In the genomic region with DNA sequence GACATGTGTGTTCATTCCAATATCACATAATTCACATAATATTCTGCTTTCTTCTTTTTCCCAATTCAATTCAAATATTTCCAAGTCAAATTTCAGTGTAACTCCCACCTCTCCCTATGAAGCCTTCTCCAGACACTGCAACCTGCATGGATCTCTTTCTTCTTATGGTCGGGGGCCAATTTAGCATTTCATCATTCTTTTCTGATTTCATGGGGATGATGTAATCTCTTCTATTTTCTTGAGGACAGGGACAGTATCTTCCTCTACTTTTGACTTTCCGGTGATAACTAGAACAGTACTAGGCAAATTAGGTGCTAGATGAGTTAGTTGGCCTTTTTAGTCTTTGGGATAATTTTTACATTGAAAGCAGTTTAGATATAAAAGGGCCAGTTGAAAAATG, we compare ENCODE assay signal across 1 cellular context.
TF ChIP-seq lines count a peak whose summit lies in the region.

No MANE protein-coding gene starts in this region.

TF ChIP-seq in HepG2, 621 proteins besides CTCF, POLR2A, EP300 and RAD21:
- TF ChIP-seq, protein P1, sequence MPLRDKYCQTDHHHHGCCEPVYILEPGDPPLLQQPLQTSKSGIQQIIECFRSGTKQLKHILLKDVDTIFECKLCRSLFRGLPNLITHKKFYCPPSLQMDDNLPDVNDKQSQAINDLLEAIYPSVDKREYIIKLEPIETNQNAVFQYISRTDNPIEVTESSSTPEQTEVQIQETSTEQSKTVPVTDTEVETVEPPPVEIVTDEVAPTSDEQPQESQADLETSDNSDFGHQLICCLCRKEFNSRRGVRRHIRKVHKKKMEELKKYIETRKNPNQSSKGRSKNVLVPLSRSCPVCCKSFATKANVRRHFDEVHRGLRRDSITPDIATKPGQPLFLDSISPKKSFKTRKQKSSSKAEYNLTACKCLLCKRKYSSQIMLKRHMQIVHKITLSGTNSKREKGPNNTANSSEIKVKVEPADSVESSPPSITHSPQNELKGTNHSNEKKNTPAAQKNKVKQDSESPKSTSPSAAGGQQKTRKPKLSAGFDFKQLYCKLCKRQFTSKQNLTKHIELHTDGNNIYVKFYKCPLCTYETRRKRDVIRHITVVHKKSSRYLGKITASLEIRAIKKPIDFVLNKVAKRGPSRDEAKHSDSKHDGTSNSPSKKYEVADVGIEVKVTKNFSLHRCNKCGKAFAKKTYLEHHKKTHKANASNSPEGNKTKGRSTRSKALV (CRISPR knock-in tag; IDR thresholded peaks at IDR 0.05), result no peak
- TF ChIP-seq ZNF101 (CRISPR knock-in tag; IDR thresholded peaks at IDR 0.05; ENCODE audit: borderline replicate concordance, low read depth) (no peak), ATF7 (IDR thresholded peaks at IDR 0.05) (peak; percentile 78), ATF7 (CRISPR knock-in tag; IDR thresholded peaks at IDR 0.05) (no peak), CEBPB (IDR thresholded peaks at IDR 0.05; ENCODE audit: borderline replicate concordance, low read depth, low read length) (peak; percentile 38; the same call in 1 of the 2 replicates)
